In the genomic region with DNA sequence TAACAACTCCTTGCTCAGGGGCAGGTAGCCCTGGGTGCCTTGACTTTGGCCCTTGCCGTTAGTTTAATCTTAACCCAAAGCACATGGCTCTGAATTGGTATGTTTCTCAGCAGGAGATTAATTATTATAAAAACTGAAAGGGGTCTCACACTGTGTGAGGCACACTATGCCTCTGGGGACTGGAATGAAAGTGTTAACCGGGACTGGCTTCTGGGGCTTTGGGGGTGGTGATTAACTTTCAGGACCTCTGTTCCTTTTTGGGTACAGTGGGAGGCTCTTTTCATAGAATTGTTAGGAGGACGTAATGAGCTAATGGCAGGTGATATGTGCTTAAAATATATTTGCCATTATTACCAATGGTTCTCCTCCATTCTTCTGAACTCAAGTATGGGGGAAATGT, we compare ENCODE assay signal across 15 cellular contexts. TPM values are rescaled to one million over a fixed set of nuclear protein-coding genes. Genes with fewer than 3 reads are reported as not detected.
DNase-seq lines count a peak whose midpoint lies in the region; ATAC-seq and TF ChIP-seq lines count a peak whose summit lies in the region.
"Had no signal": no experiment of that assay in that cellular context is flagged by ENCODE, and none has a peak within 500 bp of the region (broad histone marks: within the 10 kb centered on the region; RNA-seq: fewer than 3 reads in every experiment).

No MANE protein-coding gene starts in this region.

- H3K36me3 Mint-ChIP-seq in endodermal cell (ENCODE audit: low read depth), result peaks cover 6% of the 10 kb centered on the region

- ATAC-seq in GM21447 (IDR thresholded peaks at IDR 0.05; ENCODE audit: unreplicated experiment), result no peak
- ATAC-seq in activated CD4-positive, CD25-positive, alpha-beta regulatory T cell treated with anti-CD3 and anti-CD28 coated beads, Interleukin-2, amount 50 U/mL, for 24 hours, result no peak
- ATAC-seq: HCT116 had no signal

- H3K4me1 ChIP-seq in Loucy (ENCODE audit: insufficient read depth, low read length, poor library complexity, severe bottlenecking) (peaks cover 49% of the 10 kb centered on the region), endodermal cell (ENCODE audit: control insufficient read depth, insufficient read depth, low read length) (peaks cover 37% of the 10 kb centered on the region)
- H3K4me1 ChIP-seq: BE2C had no signal

- no peaks in the 10 kb centered on the region for H3K9me2 ChIP-seq in Loucy (replicated peaks; ENCODE audit: low read depth, low read length)

- H3K9me3 ChIP-seq in Loucy (ENCODE audit: insufficient read depth, low read depth, low read length) (no peaks in the 10 kb centered on the region), endodermal cell (ENCODE audit: control insufficient read depth, low read length) (no peaks in the 10 kb centered on the region)
- H3K9me3 ChIP-seq: BE2C, SJCRH30 had no signal

- peak; percentile 0 for DNase-seq in AG20443 (ENCODE audit: low spot score)
- no peak for DNase-seq in endodermal cell
- DNase-seq in putamen (ENCODE audit: low spot score), result peak; percentile 74
- DNase-seq in activated T-cell treated with anti-CD3 and anti-CD28 coated beads for 4 hours, result no peak
- DNase-seq in NCI-H1694 (lab: John Stamatoyannopoulos, UW), result no peak
- DNase-seq: BE2C, IMR-90, NCI-H1417 treated with DMSO at 0.1 percent for 48 hours, NCI-H2029 treated with DMSO at 0.1 percent for 48 hours, NCI-H510A treated with DMSO at 0.1 percent for 48 hours, SJCRH30 had no signal

- H3K36me3 ChIP-seq in Loucy (ENCODE audit: insufficient read depth, low read length), result no peaks in the 10 kb centered on the region
- H3K36me3 ChIP-seq in endodermal cell (ENCODE audit: control insufficient read depth, insufficient read depth, low read length), result peaks cover 7% of the 10 kb centered on the region
- H3K36me3 ChIP-seq: BE2C, SJCRH30 had no signal

- peaks cover 10% of the 10 kb centered on the region for H3F3A ChIP-seq in Loucy (ENCODE audit: low read depth)

- H3K79me2 ChIP-seq in Loucy (ENCODE audit: insufficient read depth, low read length), result peaks cover 24% of the 10 kb centered on the region; the same call in 1 of the 2 replicates

- no peaks in the 10 kb centered on the region for H3K9me3 Mint-ChIP-seq in endodermal cell

- no peaks in the 10 kb centered on the region for H3K27me3 Mint-ChIP-seq in endodermal cell (ENCODE audit: insufficient read depth)

- TF ChIP-seq CTCF in Loucy (conservative IDR thresholded peaks at IDR 0.05; ENCODE audit: low read length) (no peak), endodermal cell (conservative IDR thresholded peaks at IDR 0.05) (no peak)

- peak overlapping the region; percentile 26 for H3K4me2 ChIP-seq in Loucy (ENCODE audit: low read depth, low read length, poor library complexity, severe bottlenecking)

- H3K9ac ChIP-seq in Loucy (ENCODE audit: low read depth, low read length, poor library complexity, severe bottlenecking), result no peak overlapping the region
- no peak overlapping the region for H3K9ac ChIP-seq in endodermal cell (ENCODE audit: extremely low read depth, low read length, poor library complexity, severe bottlenecking)

- no peaks in the 10 kb centered on the region for H3K27me3 ChIP-seq in Loucy (ENCODE audit: insufficient read depth, low read length, poor library complexity, severe bottlenecking)
- no peaks in the 10 kb centered on the region for H3K27me3 ChIP-seq in endodermal cell (ENCODE audit: control insufficient read depth, insufficient read depth, low read length, poor library complexity, severe bottlenecking)
- H3K27me3 ChIP-seq: BE2C, SJCRH30 had no signal

- H3K27ac Mint-ChIP-seq in endodermal cell, result no peak overlapping the region

- H3K4me3 ChIP-seq in Loucy (ENCODE audit: low read length, poor library complexity, severe bottlenecking) (no peak overlapping the region), endodermal cell (ENCODE audit: low read length) (peak overlapping the region; percentile 55)
- H3K4me3 ChIP-seq: SJCRH30 had no signal

- H3K4me1 Mint-ChIP-seq in endodermal cell, result peaks cover 70% of the 10 kb centered on the region

- 59 to 67% methylated on average over 1 to 3 of the region's 3 CpGs for WGBS in endodermal cell (ENCODE audit: insufficient coverage in 1 of 2, insufficient read length in 1 of 2), 2 experiments

- H3K27ac ChIP-seq in endodermal cell (ENCODE audit: low read depth, low read length), result no peak overlapping the region
- H3K27ac ChIP-seq: SJCRH30 had no signal

- H4K20me1 ChIP-seq in Loucy (ENCODE audit: insufficient read depth, low read length, poor library complexity, severe bottlenecking), result no peaks in the 10 kb centered on the region

- no peak overlapping the region for H2AFZ ChIP-seq in Loucy (ENCODE audit: low read length)

- H3K4me3 Mint-ChIP-seq in endodermal cell, result no peak overlapping the region

RNA-seq across cellular contexts. Expression of gene MERTK, which starts 5.1 kb away (rescaled TPM):
- total RNA-seq in endodermal cell, result 10 to 100 TPM; 22.3 to 36.6 TPM
- 11.9 TPM for polyA plus RNA-seq in endodermal cell (2013, experiment 1 of 2)
- 10.9 TPM for polyA plus RNA-seq in endodermal cell (2013, experiment 2 of 2)

RNA-seq across cellular contexts. Expression of gene ANAPC1, which starts 19.5 kb away (rescaled TPM):
- total RNA-seq in endodermal cell, result 10 to 100 TPM; 74.5 to 79.9 TPM
- polyA plus RNA-seq in endodermal cell (2013, experiment 1 of 2), result 33.4 TPM
- 31.3 TPM for polyA plus RNA-seq in endodermal cell (2013, experiment 2 of 2)

Comparison
In these comparisons a context has a peak if more than half of its experiments do, and no peak if none do; other contexts are left out.
1. DNase-seq: peak in AG20443 (single experiment) and putamen (single experiment); none in endodermal cell (single experiment), activated T-cell treated with anti-CD3 and anti-CD28 coated beads for 4 hours (single experiment) and NCI-H1694 (single experiment).